Comparison of ENCODE assay signal across 8 cellular contexts in genomic region chr12:128823916-128824839, GRCh38. TPM values are rescaled to one million over a fixed set of nuclear protein-coding genes. Genes with fewer than 3 reads are reported as not detected.
DNase-seq lines count a peak whose midpoint lies in the region; ATAC-seq and TF ChIP-seq lines count a peak whose summit lies in the region.

SLC15A4 (minus strand) TSS chr12:128823958; CDS start chr12:128823943, 15 bp downstream.

- peaks cover 37% of the 10 kb centered on the region for H3K4me1 Mint-ChIP-seq in stimulated activated naive CD8-positive, alpha-beta T cell treated with anti-CD3 and anti-CD28 coated beads, Interleukin-15, amount 100 ng/mL, for 72 hours

- no peaks in the 10 kb centered on the region for H3K9me3 ChIP-seq in MM.1S (replicated peaks; ENCODE audit: insufficient read depth, low read length)
- no peaks in the 10 kb centered on the region for H3K9me3 ChIP-seq in neural cell (ENCODE audit: low read length)

- peak; percentile 78 for DNase-seq in GF-D8 (lab: John Stamatoyannopoulos, UW)
- peak; percentile 92 for DNase-seq in HCEC 1CT
- peak; percentile 87 for DNase-seq in MM.1S
- DNase-seq in SIG-M5 (lab: John Stamatoyannopoulos, UW), result peak; percentile 62
- peak; percentile 95 for DNase-seq in activated gamma-delta T cell (lab: John Stamatoyannopoulos, UW)
- peak; percentile 91 for DNase-seq in fibroblast of villous mesenchyme (ENCODE audit: low read depth)
- peak; percentile 93 to 95 for DNase-seq in stimulated activated naive CD8-positive, alpha-beta T cell treated with anti-CD3 and anti-CD28 coated beads, Interleukin-15, amount 100 ng/mL, for 72 hours

- H3K27ac ChIP-seq in MM.1S (ENCODE audit: low read length) (peak within 1 kb of the TSS; percentile 48; the same call in 1 of the 2 replicates), neural cell (ENCODE audit: low read length) (peak within 1 kb of the TSS; percentile 89)

- H3K36me3 ChIP-seq in MM.1S (replicated peaks; ENCODE audit: insufficient read depth, low read length) (no peaks in the 10 kb centered on the region), neural cell (ENCODE audit: insufficient read depth, low read length) (peaks cover 12% of the 10 kb centered on the region)

- no peaks in the 10 kb centered on the region for H3K27me3 ChIP-seq in MM.1S (replicated peaks; ENCODE audit: insufficient read depth, low read length)
- H3K27me3 ChIP-seq in neural cell (ENCODE audit: insufficient read depth, low read depth, low read length), result no peaks in the 10 kb centered on the region

- H2AFZ ChIP-seq in MM.1S (ENCODE audit: low read length), result peak within 1 kb of the TSS; percentile 70; the same call in 1 of the 2 replicates
- H2AFZ ChIP-seq in neural cell (ENCODE audit: low read depth, low read length), result peak within 1 kb of the TSS; percentile 99

- peak; percentile 20 for TF ChIP-seq EP300 in neural cell (conservative IDR thresholded peaks at IDR 0.05; ENCODE audit: poor library complexity, severe bottlenecking)

- H3K4me3 ChIP-seq in MM.1S (ENCODE audit: low read length) (peak within 1 kb of the TSS; percentile 67), fibroblast of villous mesenchyme (ENCODE audit: low read depth, low read length) (peak within 1 kb of the TSS; percentile 90), neural cell (ENCODE audit: low read length) (peak within 1 kb of the TSS; percentile 94)

- H3K9me3 Mint-ChIP-seq in stimulated activated naive CD8-positive, alpha-beta T cell treated with anti-CD3 and anti-CD28 coated beads, Interleukin-15, amount 100 ng/mL, for 72 hours, result no peaks in the 10 kb centered on the region

- peaks cover 40% of the 10 kb centered on the region for H3K79me2 ChIP-seq in MM.1S (ENCODE audit: low read length)
- peaks cover 37% of the 10 kb centered on the region for H3K79me2 ChIP-seq in neural cell (replicated peaks; ENCODE audit: insufficient read depth, low read length)

- no peaks in the 10 kb centered on the region for H4K20me1 ChIP-seq in MM.1S (ENCODE audit: insufficient read depth, low read length)
- H4K20me1 ChIP-seq in neural cell (ENCODE audit: insufficient read depth), result no peaks in the 10 kb centered on the region

- peak within 1 kb of the TSS; percentile 72 for H3K9ac ChIP-seq in MM.1S (ENCODE audit: low read length)
- H3K9ac ChIP-seq in neural cell (ENCODE audit: low read length), result peak within 1 kb of the TSS; percentile 93

- peaks cover 7% of the 10 kb centered on the region for H3K27me3 Mint-ChIP-seq in stimulated activated naive CD8-positive, alpha-beta T cell treated with anti-CD3 and anti-CD28 coated beads, Interleukin-15, amount 100 ng/mL, for 72 hours

- TF ChIP-seq RAD21 in neural cell (conservative IDR thresholded peaks at IDR 0.05), result peak; percentile 42

- TF ChIP-seq CTCF in MM.1S (IDR thresholded peaks at IDR 0.05; ENCODE audit: low read length) (no peak), fibroblast of villous mesenchyme (IDR thresholded peaks at IDR 0.05; ENCODE audit: insufficient read depth, low read depth, low read length) (peak; percentile 27), neural cell (IDR thresholded peaks at IDR 0.05; ENCODE audit: poor library complexity, severe bottlenecking) (no peak)

- H3K4me1 ChIP-seq in MM.1S (ENCODE audit: low read length), result 0 out of 2 replicates have a peak, but pooled peaks cover 5% of the 10 kb centered on the region

- H3F3A ChIP-seq in MM.1S (ENCODE audit: insufficient read depth, low read length) (peaks cover 2% of the 10 kb centered on the region; the same call in 1 of the 2 replicates), neural cell (ENCODE audit: insufficient read depth, low read length, poor library complexity, severe bottlenecking) (no peaks in the 10 kb centered on the region)

- peak within 1 kb of the TSS; percentile 81 to 86 for H3K27ac Mint-ChIP-seq in stimulated activated naive CD8-positive, alpha-beta T cell treated with anti-CD3 and anti-CD28 coated beads, Interleukin-15, amount 100 ng/mL, for 72 hours

- peak; percentile 96 for ATAC-seq in stimulated activated naive CD8-positive, alpha-beta T cell treated with anti-CD3 and anti-CD28 coated beads, Interleukin-15, amount 100 ng/mL, for 72 hours

- no peaks in the 10 kb centered on the region for H3K9me2 ChIP-seq in MM.1S (replicated peaks; ENCODE audit: insufficient read depth, low read length)
- H3K9me2 ChIP-seq in neural cell (ENCODE audit: insufficient read depth, low read length), result no peaks in the 10 kb centered on the region

- H3K4me3 Mint-ChIP-seq in stimulated activated naive CD8-positive, alpha-beta T cell treated with anti-CD3 and anti-CD28 coated beads, Interleukin-15, amount 100 ng/mL, for 72 hours, result peak within 1 kb of the TSS; percentile 85 to 90

- H3K4me2 ChIP-seq in MM.1S (ENCODE audit: low read depth, low read length) (peak within 1 kb of the TSS; percentile 72), neural cell (ENCODE audit: low read length) (peak within 1 kb of the TSS; percentile 68)

TF ChIP-seq in neural cell, 6 proteins besides CTCF, POLR2A, EP300 and RAD21:
- TF ChIP-seq TAF1 (IDR thresholded peaks at IDR 0.05; ENCODE audit: low read depth), result peak; percentile 92
- TF ChIP-seq EZH2 (IDR thresholded peaks at IDR 0.05; ENCODE audit: borderline replicate concordance, insufficient read depth, low read length, poor library complexity, severe bottlenecking), result no peak
- peak; percentile 57 for TF ChIP-seq SMC3 (conservative IDR thresholded peaks at IDR 0.05; ENCODE audit: poor library complexity)
- TF ChIP-seq POLR2AphosphoS5 (IDR thresholded peaks at IDR 0.05), result peak; percentile 97
- TF ChIP-seq REST (IDR thresholded peaks at IDR 0.05; ENCODE audit: borderline replicate concordance), result peak; percentile 90
- peak; percentile 13 for TF ChIP-seq MXI1 (conservative IDR thresholded peaks at IDR 0.05; ENCODE audit: poor library complexity, severe bottlenecking)

RNA-seq across cellular contexts. Expression of gene SLC15A4, which starts in this region (rescaled TPM):
- total RNA-seq in fibroblast of villous mesenchyme, result 39.0 and 49.2 TPM in 2 replicates
- 34.7 and 52.2 TPM in 2 replicates for polyA plus RNA-seq in neural cell
- 34.8 and 42.1 TPM in 2 replicates for polyA minus RNA-seq in neural cell

Comparison
In these comparisons a context has a peak if more than half of its experiments do, and no peak if none do; other contexts are left out.
1. Peak in every context shown above with its lines: DNase-seq, ATAC-seq, H3K4me3 ChIP-seq and H3K27ac ChIP-seq.